1 cellular context compared by ENCODE assay signal in the genomic region with DNA sequence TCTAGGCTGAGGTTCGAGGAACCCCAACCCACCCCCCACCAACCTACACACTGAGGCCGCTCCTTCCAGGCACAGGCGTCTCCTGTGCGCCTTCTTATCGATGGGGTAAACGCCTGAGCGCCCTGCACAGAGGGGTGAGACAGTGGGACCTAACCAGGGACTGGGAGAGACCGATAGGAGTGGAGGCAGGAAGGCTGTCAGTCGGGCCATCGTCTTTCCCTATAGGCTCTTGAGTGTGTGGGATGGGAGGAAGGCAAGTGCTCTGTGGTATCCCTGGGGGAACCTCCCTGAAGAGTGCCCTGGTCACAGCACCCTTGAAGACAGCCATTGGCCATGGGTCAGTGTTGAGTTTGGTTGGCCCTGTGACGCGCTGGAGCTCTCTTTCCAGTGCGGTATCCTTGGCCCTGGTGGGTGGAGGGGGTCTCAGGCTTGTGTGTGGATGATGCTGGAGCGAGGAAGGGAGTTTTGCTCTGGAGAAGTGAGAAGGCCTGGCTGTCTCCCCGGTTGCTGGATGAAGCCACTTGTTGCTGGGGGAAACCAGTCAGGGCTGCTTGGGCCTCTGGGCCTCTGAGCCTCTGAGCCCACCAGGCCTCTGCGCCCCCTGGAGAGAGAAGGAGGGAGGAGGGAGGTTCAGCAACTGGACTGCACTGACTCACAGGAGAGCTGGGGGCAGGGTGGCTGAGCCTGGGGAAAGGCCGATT.
TF ChIP-seq lines count a peak whose summit lies in the region.

No MANE protein-coding gene starts in this region.

TF ChIP-seq in K562, 482 proteins besides CTCF, POLR2A, EP300 and RAD21 (continued from another document):
- no peak for TF ChIP-seq MEIS2 (IDR thresholded peaks at IDR 0.05; ENCODE audit: partially characterized antibody)
- TF ChIP-seq RBBP5 (IDR thresholded peaks at IDR 0.05; ENCODE audit: borderline replicate concordance, insufficient read depth, low read length, poor library complexity, severe bottlenecking), result peak; percentile 26
- TF ChIP-seq TAL1 (IDR thresholded peaks at IDR 0.05), result no peak
- no peak for TF ChIP-seq ZNF282 (CRISPR knock-in tag; IDR thresholded peaks at IDR 0.05)
- no peak for TF ChIP-seq MXD1 (CRISPR knock-in tag; IDR thresholded peaks at IDR 0.05; ENCODE audit: borderline replicate concordance, poor library complexity, severe bottlenecking)
- TF ChIP-seq EWSR1 (IDR thresholded peaks at IDR 0.05; ENCODE audit: borderline replicate concordance, low read depth, partially characterized antibody), result no peak
- TF ChIP-seq TCF3 (CRISPR knock-in tag; IDR thresholded peaks at IDR 0.05), result peak; percentile 44; the same call in 1 of the 2 replicates
- no peak for TF ChIP-seq RFX1 (IDR thresholded peaks at IDR 0.05)
- TF ChIP-seq BDP1 (IDR thresholded peaks at IDR 0.05; ENCODE audit: insufficient read depth, insufficient read length), result no peak
- TF ChIP-seq ZBTB7A (IDR thresholded peaks at IDR 0.05; ENCODE audit: borderline replicate concordance, control insufficient read depth, low read depth, low read length), result 0 out of 2 replicates have a peak, but pooled peaks have one; percentile 24
- no peak for TF ChIP-seq CEBPB (tag; IDR thresholded peaks at IDR 0.05)
- no peak for TF ChIP-seq ZNF41 (CRISPR knock-in tag; conservative IDR thresholded peaks at IDR 0.05)
- TF ChIP-seq ETV6 (IDR thresholded peaks at IDR 0.05; ENCODE audit: borderline replicate concordance in 1 of 2, low read depth in 2 of 2, low read length in 1 of 2), result no peak
- TF ChIP-seq ETV6 (CRISPR knock-in tag; IDR thresholded peaks at IDR 0.05; ENCODE audit: borderline replicate concordance), result no peak
- TF ChIP-seq MYBL2 (IDR thresholded peaks at IDR 0.05; ENCODE audit: low read depth), result no peak
- TF ChIP-seq MYBL2 (CRISPR knock-in tag; IDR thresholded peaks at IDR 0.05; ENCODE audit: borderline replicate concordance), result no peak
- TF ChIP-seq MCM3 (IDR thresholded peaks at IDR 0.05), result no peak
- TF ChIP-seq MAZ (CRISPR knock-in tag; conservative IDR thresholded peaks at IDR 0.05 in 1 of 2, IDR thresholded peaks at IDR 0.05 in 1 of 2), result 0 out of 4 replicates have a peak, but pooled peaks of 1 of the 2 experiments have one; percentile 27
- TF ChIP-seq NFXL1 (CRISPR knock-in tag; IDR thresholded peaks at IDR 0.05), result no peak
- TF ChIP-seq SRSF9 (IDR thresholded peaks at IDR 0.05; ENCODE audit: borderline replicate concordance, low read depth, low read length), result no peak
- TF ChIP-seq FOSL1 (tag; conservative IDR thresholded peaks at IDR 0.05), result peak; percentile 54; the same call in 1 of the 2 replicates
- TF ChIP-seq TAF1 (IDR thresholded peaks at IDR 0.05; ENCODE audit: control insufficient read depth, extremely low read depth, insufficient read depth, low read length, severe bottlenecking), result no peak
- TF ChIP-seq ERF (CRISPR knock-in tag; IDR thresholded peaks at IDR 0.05), result no peak
- no peak for TF ChIP-seq NR2F6 (CRISPR knock-in tag; IDR thresholded peaks at IDR 0.05)
- no peak for TF ChIP-seq ZFP30 (CRISPR knock-in tag; IDR thresholded peaks at IDR 0.05; ENCODE audit: borderline replicate concordance)
- TF ChIP-seq CBX3 (IDR thresholded peaks at IDR 0.05; ENCODE audit: borderline replicate concordance in 1 of 2, low read length in 2 of 2), result no peak
- TF ChIP-seq, protein P1, sequence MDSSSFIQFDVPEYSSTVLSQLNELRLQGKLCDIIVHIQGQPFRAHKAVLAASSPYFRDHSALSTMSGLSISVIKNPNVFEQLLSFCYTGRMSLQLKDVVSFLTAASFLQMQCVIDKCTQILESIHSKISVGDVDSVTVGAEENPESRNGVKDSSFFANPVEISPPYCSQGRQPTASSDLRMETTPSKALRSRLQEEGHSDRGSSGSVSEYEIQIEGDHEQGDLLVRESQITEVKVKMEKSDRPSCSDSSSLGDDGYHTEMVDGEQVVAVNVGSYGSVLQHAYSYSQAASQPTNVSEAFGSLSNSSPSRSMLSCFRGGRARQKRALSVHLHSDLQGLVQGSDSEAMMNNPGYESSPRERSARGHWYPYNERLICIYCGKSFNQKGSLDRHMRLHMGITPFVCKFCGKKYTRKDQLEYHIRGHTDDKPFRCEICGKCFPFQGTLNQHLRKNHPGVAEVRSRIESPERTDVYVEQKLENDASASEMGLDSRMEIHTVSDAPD (CRISPR knock-in tag; IDR thresholded peaks at IDR 0.05), result no peak
- 0 out of 2 replicates have a peak, but pooled peaks have one; percentile 13 for TF ChIP-seq ZFX (CRISPR knock-in tag; IDR thresholded peaks at IDR 0.05)
- peak; percentile 24 for TF ChIP-seq KDM5B (IDR thresholded peaks at IDR 0.05; ENCODE audit: insufficient replicate concordance, low read depth, low read length)
- TF ChIP-seq, protein P2, sequence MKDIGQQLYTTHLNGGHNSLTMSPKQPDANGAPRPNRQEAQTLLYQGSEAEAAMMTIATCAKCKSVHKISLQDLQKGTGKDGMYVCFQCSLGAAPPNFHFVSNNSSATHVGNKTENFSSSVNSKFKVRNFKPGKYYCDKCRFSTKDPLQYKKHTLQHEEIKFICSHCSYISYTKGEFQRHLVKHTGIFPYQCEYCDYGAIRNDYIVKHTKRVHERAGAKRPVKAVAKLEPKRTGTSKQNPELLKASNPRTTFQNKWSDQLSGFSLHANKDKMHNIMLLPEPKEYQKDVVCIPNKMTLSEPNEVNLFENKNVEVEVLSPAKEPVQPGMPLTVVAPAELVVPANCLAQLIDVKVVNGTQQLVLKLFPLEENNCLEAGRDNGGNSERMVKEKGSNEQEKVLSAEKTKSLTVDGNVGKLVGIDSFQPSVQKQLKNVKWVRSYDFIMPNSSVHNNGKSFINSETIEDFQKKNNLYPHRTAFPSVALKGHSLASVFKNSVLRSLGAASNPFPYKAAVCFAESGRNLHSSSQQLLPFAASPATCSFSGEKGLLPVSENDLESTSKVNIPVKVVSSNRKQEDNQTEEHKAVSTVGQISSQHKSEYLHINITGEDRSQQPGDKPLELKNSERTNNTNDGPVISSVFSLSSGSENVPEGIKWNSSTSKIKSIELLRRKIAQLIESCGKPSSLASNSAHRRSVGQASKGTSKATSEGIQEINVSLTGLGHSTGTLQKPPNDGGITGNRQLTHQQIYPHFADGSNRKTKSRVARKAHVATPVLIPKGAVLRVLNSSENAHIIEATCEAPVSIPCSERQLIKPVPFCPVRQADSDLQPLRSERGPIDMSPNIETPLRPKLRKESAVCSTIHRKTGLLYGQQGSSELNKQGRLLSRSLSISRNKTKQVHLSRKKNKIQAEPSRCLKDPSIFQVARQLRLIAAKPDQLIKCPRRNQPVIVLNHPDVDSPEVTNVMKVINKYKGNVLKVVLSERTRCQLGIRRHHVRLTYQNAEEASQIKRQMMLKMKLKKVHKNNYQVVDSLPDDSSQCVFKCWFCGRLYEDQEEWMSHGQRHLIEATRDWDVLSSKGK (CRISPR knock-in tag; IDR thresholded peaks at IDR 0.05), result no peak
